In the genomic region with DNA sequence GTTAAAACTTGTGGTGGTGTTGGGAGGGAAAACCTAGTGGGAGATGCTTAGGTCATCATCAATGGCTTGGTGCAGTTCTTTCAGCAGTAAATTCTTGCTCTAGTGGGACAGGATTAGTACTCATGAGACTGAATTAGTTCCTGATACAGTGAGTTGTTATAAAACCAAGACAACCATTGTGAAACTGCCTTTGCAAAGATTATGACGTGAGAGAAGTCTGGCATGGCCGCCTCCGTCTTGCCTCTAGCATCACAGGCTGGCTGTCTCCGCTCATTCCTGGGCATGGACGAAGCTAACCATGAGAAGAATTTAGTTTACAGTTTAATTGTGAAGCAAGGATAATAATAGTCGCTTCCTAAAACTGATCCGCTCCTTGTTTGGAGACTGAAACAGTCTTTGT, we compare ENCODE assay signal across 9 cellular contexts.
DNase-seq lines count a peak whose midpoint lies in the region; ATAC-seq and TF ChIP-seq lines count a peak whose summit lies in the region.
"Had no signal": no experiment of that assay in that cellular context is flagged by ENCODE, and none has a peak within 500 bp of the region (broad histone marks: within the 10 kb centered on the region; RNA-seq: fewer than 3 reads in every experiment).

No MANE protein-coding gene starts in this region.

- H3K4me3 ChIP-seq in left ventricle myocardium inferior (no peak overlapping the region), left lung (no peak overlapping the region)

- no peaks in the 10 kb centered on the region for H3K36me3 ChIP-seq in left ventricle myocardium inferior
- no peaks in the 10 kb centered on the region for H3K36me3 ChIP-seq in left lung

- H3K4me3 Mint-ChIP-seq in WTC11, result no peak overlapping the region

- no peaks in the 10 kb centered on the region; the same call in 1 of the 2 replicates for H3K27me3 Mint-ChIP-seq in WTC11 (ENCODE audit: low read depth)

- H3K27ac ChIP-seq in left ventricle myocardium inferior (replicated peaks) (no peak overlapping the region), left lung (no peak overlapping the region)

- TF ChIP-seq CTCF in left ventricle myocardium inferior (IDR thresholded peaks at IDR 0.05; ENCODE audit: borderline replicate concordance) (no peak), WTC11 (IDR thresholded peaks at IDR 0.05) (no peak), left lung (IDR thresholded peaks at IDR 0.05) (no peak)

- CTCF ChIA-PET in WTC11 (lab: Charles Lee), result no interaction called here

- POLR2A ChIA-PET in WTC11 (lab: Charles Lee), result no interaction called here

- no peaks in the 10 kb centered on the region for H3K36me3 Mint-ChIP-seq in WTC11

- peak; percentile 19 for DNase-seq in left cardiac atrium
- no peak for DNase-seq in left ventricle myocardium inferior
- no peak for DNase-seq in WTC11 (ENCODE audit: low spot score)
- no peak for DNase-seq in NCI-H526 treated with DMSO at 0.1 percent for 48 hours (lab: John Stamatoyannopoulos, UW)
- DNase-seq in iPS-NIHi7 (ENCODE audit: extremely low spot score), result no peak
- DNase-seq in left lung, result no peak
- no peak for DNase-seq in posterior vena cava (ENCODE audit: low spot score)
- DNase-seq: stimulated activated CD4-positive, alpha-beta T cell treated with anti-CD3 and anti-CD28 coated beads, Interleukin-1b, Interleukin-23, amount 100 ng/mL, for 48 hours had no signal

- peaks cover 5% of the 10 kb centered on the region; the same call in 1 of the 2 replicates for H3K9me3 Mint-ChIP-seq in WTC11

- H3K27me3 ChIP-seq in left ventricle myocardium inferior (ENCODE audit: low read depth) (peaks cover 11% of the 10 kb centered on the region), left lung (no peaks in the 10 kb centered on the region)

- peak overlapping the region; percentile 50 for H3K27ac Mint-ChIP-seq in WTC11

- H3K4me1 Mint-ChIP-seq in WTC11, result peaks cover 30% of the 10 kb centered on the region

- ATAC-seq in left cardiac atrium, result peak in 1 of 2 donors; percentile 44
- ATAC-seq in HG03095 (IDR thresholded peaks at IDR 0.05; ENCODE audit: unreplicated experiment), result peak; percentile 46
- no peak; the same call in 1 of the 2 replicates for ATAC-seq in WTC11
- no peak for ATAC-seq in left lung

- intact Hi-C loops in left cardiac atrium (cut with DNase I) (no loop called here), left ventricle myocardium inferior (cut with micrococcal nuclease) (no loop called here), left lung (cut with DNase I) (no loop called here), posterior vena cava (cut with DNase I) (no loop called here)

- H3K4me1 ChIP-seq in left ventricle myocardium inferior, result no peaks in the 10 kb centered on the region
- no peaks in the 10 kb centered on the region for H3K4me1 ChIP-seq in left lung

- H3K9me3 ChIP-seq in left ventricle myocardium inferior (replicated peaks) (peaks cover 2% of the 10 kb centered on the region), left lung (no peaks in the 10 kb centered on the region)

TF ChIP-seq in WTC11, 78 proteins besides CTCF, POLR2A, EP300 and RAD21:
- TF ChIP-seq CREB1 (CRISPR knock-in tag; IDR thresholded peaks at IDR 0.05), result no peak
- TF ChIP-seq TP53 (CRISPR knock-in tag; IDR thresholded peaks at IDR 0.05), result no peak
- TF ChIP-seq PRRX2 (CRISPR knock-in tag; IDR thresholded peaks at IDR 0.05), result no peak
- TF ChIP-seq, protein P1, sequence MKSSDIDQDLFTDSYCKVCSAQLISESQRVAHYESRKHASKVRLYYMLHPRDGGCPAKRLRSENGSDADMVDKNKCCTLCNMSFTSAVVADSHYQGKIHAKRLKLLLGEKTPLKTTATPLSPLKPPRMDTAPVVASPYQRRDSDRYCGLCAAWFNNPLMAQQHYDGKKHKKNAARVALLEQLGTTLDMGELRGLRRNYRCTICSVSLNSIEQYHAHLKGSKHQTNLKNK (CRISPR knock-in tag; IDR thresholded peaks at IDR 0.05), result no peak
- no peak for TF ChIP-seq ZNF396 (CRISPR knock-in tag; IDR thresholded peaks at IDR 0.05; ENCODE audit: borderline replicate concordance)
- no peak for TF ChIP-seq ATF1 (CRISPR knock-in tag; IDR thresholded peaks at IDR 0.05)
- TF ChIP-seq, protein P2, sequence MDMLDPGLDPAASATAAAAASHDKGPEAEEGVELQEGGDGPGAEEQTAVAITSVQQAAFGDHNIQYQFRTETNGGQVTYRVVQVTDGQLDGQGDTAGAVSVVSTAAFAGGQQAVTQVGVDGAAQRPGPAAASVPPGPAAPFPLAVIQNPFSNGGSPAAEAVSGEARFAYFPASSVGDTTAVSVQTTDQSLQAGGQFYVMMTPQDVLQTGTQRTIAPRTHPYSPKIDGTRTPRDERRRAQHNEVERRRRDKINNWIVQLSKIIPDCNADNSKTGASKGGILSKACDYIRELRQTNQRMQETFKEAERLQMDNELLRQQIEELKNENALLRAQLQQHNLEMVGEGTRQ (CRISPR knock-in tag; IDR thresholded peaks at IDR 0.05), result no peak
- TF ChIP-seq, protein P3, sequence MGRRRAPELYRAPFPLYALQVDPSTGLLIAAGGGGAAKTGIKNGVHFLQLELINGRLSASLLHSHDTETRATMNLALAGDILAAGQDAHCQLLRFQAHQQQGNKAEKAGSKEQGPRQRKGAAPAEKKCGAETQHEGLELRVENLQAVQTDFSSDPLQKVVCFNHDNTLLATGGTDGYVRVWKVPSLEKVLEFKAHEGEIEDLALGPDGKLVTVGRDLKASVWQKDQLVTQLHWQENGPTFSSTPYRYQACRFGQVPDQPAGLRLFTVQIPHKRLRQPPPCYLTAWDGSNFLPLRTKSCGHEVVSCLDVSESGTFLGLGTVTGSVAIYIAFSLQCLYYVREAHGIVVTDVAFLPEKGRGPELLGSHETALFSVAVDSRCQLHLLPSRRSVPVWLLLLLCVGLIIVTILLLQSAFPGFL (CRISPR knock-in tag; IDR thresholded peaks at IDR 0.05; ENCODE audit: borderline replicate concordance), result no peak
